In genomic region chr2:135585586-135585985, GRCh38 we compare ENCODE assay signal across 12 cellular contexts. TPM values are rescaled to one million over a fixed set of nuclear protein-coding genes. Genes with fewer than 3 reads are reported as not detected.
DNase-seq lines count a peak whose midpoint lies in the region; FAIRE-seq and TF ChIP-seq lines count a peak whose summit lies in the region.
"Had no signal": no experiment of that assay in that cellular context is flagged by ENCODE, and none has a peak within 500 bp of the region (broad histone marks: within the 10 kb centered on the region; RNA-seq: fewer than 3 reads in every experiment).

No MANE protein-coding gene starts in this region.

- TF ChIP-seq POLR2A in H54 (IDR thresholded peaks at IDR 0.05; ENCODE audit: low read depth, low read length) = no peak

- no peak for FAIRE-seq in H54 (lab: Jason Lieb, UNC)
- FAIRE-seq: endothelial cell of umbilical vein had no signal

- DNase-seq in NOMO-1 treated with DMSO at 0.1 percent for 48 hours (lab: John Stamatoyannopoulos, UW; ENCODE audit: unreplicated experiment) (peak; percentile 24), NOMO-1 treated with dmso at 0.1 percent for 144 hours (lab: John Stamatoyannopoulos, UW; ENCODE audit: unreplicated experiment) (no peak), RKO (ENCODE audit: low spot score) (peak; percentile 46), fibroblast of the aortic adventitia (ENCODE audit: low read depth) (peak; percentile 20), T-helper 9 cell (no peak), H54 (ENCODE audit: insufficient read length, low spot score) (no peak), ascending aorta (ENCODE audit: low spot score in 2 of 2) (no peak), germinal center (ENCODE audit: low spot score) (no peak)
- DNase-seq: NCI-H187; OCI-M1; stimulated activated naive CD8-positive, alpha-beta T cell treated with anti-CD3 and anti-CD28 coated beads, Interleukin-15, amount 100 ng/mL, for 72 hours had no signal

- peak; percentile 30 for TF ChIP-seq CTCF in fibroblast of the aortic adventitia (IDR thresholded peaks at IDR 0.05; ENCODE audit: insufficient read depth, low read length)
- no peak for TF ChIP-seq CTCF in ascending aorta (IDR thresholded peaks at IDR 0.05)

- H3K27ac ChIP-seq in ascending aorta = no peak overlapping the region

- intact Hi-C loops in ascending aorta (cut with DNase I) = no loop called here

- H3K4me1 ChIP-seq in ascending aorta = no peaks in the 10 kb centered on the region

- no peaks in the 10 kb centered on the region for H3K36me3 ChIP-seq in ascending aorta

- H3K27me3 ChIP-seq in ascending aorta = no peaks in the 10 kb centered on the region

- H3K4me3 ChIP-seq in fibroblast of the aortic adventitia (ENCODE audit: low read depth, low read length) (no peak overlapping the region), ascending aorta (no peak overlapping the region)

- no peaks in the 10 kb centered on the region for H3K9me3 ChIP-seq in ascending aorta

RNA-seq across cellular contexts. Expression of gene R3HDM1, which starts 54.3 kb away (rescaled TPM):
- total RNA-seq in fibroblast of the aortic adventitia (ENCODE audit: low replicate concordance) = 8.6 and 13.6 TPM in 2 replicates
- 5.0 TPM for total RNA-seq in ascending aorta

RNA-seq across cellular contexts. Expression of gene ZRANB3, which starts 54.6 kb away (rescaled TPM):
- total RNA-seq in fibroblast of the aortic adventitia (ENCODE audit: low replicate concordance) (4.8 and 9.3 TPM in 2 replicates), ascending aorta (2.3 TPM)

Comparison
In these comparisons a context has a peak if more than half of its experiments do, and no peak if none do; other contexts are left out.
1. DNase-seq: peak in NOMO-1 treated with DMSO at 0.1 percent for 48 hours (single experiment), RKO (single experiment) and fibroblast of the aortic adventitia (single experiment); none in NOMO-1 treated with dmso at 0.1 percent for 144 hours (single experiment), T-helper 9 cell (single experiment), H54 (single experiment), ascending aorta (0 of 2) and germinal center (single experiment).